1 cellular context compared by ENCODE assay signal in the genomic region with DNA sequence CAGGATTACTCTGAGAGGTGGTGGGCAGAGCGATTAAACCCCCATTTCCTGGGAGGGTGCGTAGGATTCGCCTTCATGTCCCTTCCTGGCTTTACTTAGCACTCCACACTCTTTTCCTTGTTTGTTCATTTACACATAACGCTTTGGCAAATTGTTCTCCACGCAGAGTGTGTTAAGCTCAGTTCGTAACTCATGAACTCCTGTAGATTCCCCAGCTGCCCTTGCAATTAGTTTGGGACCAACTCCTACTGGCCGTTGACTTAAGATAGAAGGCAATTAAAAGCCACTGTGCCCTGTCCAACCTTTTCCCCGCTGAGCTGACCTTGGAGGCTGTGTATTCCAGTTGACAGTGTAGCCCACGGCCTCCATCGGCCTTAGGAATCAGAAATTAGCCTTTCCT.
TF ChIP-seq lines count a peak whose summit lies in the region.

No MANE protein-coding gene starts in this region.

TF ChIP-seq in IMR-90, 13 proteins besides CTCF, POLR2A, EP300 and RAD21 (continued from another document):
- no peak for TF ChIP-seq MAZ (IDR thresholded peaks at IDR 0.05; ENCODE audit: borderline replicate concordance, low read depth, low read length)
- TF ChIP-seq, protein P1, sequence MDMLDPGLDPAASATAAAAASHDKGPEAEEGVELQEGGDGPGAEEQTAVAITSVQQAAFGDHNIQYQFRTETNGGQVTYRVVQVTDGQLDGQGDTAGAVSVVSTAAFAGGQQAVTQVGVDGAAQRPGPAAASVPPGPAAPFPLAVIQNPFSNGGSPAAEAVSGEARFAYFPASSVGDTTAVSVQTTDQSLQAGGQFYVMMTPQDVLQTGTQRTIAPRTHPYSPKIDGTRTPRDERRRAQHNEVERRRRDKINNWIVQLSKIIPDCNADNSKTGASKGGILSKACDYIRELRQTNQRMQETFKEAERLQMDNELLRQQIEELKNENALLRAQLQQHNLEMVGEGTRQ (IDR thresholded peaks at IDR 0.05; ENCODE audit: low read depth, low read length): no peak
